Comparison of ENCODE assay signal across 1 cellular context in the genomic region with DNA sequence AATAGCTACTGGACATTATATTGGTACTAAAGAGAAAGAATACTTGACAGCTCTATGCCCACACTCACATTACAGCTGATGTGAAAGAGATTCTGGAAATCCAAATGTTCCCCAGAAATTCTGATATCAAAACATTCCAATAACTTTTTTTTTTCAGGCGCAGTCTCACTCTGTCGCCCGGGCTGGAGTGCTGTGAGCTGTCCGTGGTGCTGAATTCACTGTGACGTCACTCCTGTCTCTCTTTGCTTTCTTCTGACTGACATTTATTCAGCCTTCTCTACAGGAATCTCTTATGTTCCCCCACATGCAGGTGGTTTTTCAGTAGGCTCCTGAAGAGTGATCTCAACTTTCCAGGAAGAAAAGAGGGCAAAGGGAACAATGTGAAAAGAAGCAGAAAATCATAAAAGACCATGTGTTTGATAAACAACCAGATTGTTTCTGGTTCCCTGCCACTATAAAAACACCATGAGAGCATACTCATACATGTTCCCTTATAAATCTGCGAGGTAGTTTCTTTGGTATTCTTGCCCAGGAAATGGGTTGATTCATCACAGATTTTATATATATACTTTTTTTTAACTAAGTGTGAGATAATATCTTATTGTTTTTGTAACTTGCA.
TF ChIP-seq lines count a peak whose summit lies in the region.

No MANE protein-coding gene starts in this region.

TF ChIP-seq in HepG2, 621 proteins besides CTCF, POLR2A, EP300 and RAD21 (continued from another document and continues in another):
- TF ChIP-seq, protein P1, sequence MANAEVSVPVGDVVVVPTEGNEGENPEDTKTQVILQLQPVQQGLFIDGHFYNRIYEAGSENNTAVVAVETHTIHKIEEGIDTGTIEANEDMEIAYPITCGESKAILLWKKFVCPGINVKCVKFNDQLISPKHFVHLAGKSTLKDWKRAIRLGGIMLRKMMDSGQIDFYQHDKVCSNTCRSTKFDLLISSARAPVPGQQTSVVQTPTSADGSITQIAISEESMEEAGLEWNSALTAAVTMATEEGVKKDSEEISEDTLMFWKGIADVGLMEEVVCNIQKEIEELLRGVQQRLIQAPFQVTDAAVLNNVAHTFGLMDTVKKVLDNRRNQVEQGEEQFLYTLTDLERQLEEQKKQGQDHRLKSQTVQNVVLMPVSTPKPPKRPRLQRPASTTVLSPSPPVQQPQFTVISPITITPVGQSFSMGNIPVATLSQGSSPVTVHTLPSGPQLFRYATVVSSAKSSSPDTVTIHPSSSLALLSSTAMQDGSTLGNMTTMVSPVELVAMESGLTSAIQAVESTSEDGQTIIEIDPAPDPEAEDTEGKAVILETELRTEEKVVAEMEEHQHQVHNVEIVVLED (CRISPR knock-in tag; IDR thresholded peaks at IDR 0.05; ENCODE audit: borderline replicate concordance) = no peak
- TF ChIP-seq, protein P2, sequence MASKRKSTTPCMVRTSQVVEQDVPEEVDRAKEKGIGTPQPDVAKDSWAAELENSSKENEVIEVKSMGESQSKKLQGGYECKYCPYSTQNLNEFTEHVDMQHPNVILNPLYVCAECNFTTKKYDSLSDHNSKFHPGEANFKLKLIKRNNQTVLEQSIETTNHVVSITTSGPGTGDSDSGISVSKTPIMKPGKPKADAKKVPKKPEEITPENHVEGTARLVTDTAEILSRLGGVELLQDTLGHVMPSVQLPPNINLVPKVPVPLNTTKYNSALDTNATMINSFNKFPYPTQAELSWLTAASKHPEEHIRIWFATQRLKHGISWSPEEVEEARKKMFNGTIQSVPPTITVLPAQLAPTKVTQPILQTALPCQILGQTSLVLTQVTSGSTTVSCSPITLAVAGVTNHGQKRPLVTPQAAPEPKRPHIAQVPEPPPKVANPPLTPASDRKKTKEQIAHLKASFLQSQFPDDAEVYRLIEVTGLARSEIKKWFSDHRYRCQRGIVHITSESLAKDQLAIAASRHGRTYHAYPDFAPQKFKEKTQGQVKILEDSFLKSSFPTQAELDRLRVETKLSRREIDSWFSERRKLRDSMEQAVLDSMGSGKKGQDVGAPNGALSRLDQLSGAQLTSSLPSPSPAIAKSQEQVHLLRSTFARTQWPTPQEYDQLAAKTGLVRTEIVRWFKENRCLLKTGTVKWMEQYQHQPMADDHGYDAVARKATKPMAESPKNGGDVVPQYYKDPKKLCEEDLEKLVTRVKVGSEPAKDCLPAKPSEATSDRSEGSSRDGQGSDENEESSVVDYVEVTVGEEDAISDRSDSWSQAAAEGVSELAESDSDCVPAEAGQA (IDR thresholded peaks at IDR 0.05; ENCODE audit: low read depth) = no peak
- TF ChIP-seq, protein P2 (CRISPR knock-in tag; IDR thresholded peaks at IDR 0.05; ENCODE audit: borderline replicate concordance) = no peak
- TF ChIP-seq, protein P3, sequence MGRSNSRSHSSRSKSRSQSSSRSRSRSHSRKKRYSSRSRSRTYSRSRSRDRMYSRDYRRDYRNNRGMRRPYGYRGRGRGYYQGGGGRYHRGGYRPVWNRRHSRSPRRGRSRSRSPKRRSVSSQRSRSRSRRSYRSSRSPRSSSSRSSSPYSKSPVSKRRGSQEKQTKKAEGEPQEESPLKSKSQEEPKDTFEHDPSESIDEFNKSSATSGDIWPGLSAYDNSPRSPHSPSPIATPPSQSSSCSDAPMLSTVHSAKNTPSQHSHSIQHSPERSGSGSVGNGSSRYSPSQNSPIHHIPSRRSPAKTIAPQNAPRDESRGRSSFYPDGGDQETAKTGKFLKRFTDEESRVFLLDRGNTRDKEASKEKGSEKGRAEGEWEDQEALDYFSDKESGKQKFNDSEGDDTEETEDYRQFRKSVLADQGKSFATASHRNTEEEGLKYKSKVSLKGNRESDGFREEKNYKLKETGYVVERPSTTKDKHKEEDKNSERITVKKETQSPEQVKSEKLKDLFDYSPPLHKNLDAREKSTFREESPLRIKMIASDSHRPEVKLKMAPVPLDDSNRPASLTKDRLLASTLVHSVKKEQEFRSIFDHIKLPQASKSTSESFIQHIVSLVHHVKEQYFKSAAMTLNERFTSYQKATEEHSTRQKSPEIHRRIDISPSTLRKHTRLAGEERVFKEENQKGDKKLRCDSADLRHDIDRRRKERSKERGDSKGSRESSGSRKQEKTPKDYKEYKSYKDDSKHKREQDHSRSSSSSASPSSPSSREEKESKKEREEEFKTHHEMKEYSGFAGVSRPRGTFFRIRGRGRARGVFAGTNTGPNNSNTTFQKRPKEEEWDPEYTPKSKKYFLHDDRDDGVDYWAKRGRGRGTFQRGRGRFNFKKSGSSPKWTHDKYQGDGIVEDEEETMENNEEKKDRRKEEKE (IDR thresholded peaks at IDR 0.05) = no peak
- TF ChIP-seq ZNF331 (CRISPR knock-in tag; IDR thresholded peaks at IDR 0.05) = peak; percentile 74
- no peak for TF ChIP-seq ZNF83 (CRISPR knock-in tag; IDR thresholded peaks at IDR 0.05; ENCODE audit: borderline replicate concordance)
- TF ChIP-seq FOXK1 (CRISPR knock-in tag; IDR thresholded peaks at IDR 0.05; ENCODE audit: borderline replicate concordance, low read depth) = peak; percentile 24; the same call in 1 of the 2 replicates
- TF ChIP-seq IRF2 (CRISPR knock-in tag; IDR thresholded peaks at IDR 0.05) = peak; percentile 56; the same call in 1 of the 2 replicates
- no peak for TF ChIP-seq IKZF4 (CRISPR knock-in tag; IDR thresholded peaks at IDR 0.05; ENCODE audit: borderline replicate concordance, low read depth, not compliant biosample characterization)
- no peak for TF ChIP-seq NFYC (CRISPR knock-in tag; IDR thresholded peaks at IDR 0.05)
- TF ChIP-seq RXRB (CRISPR knock-in tag; IDR thresholded peaks at IDR 0.05; ENCODE audit: borderline replicate concordance) = peak; percentile 53; the same call in 1 of the 2 replicates
- no peak for TF ChIP-seq TAF1 (CRISPR knock-in tag; IDR thresholded peaks at IDR 0.05)
- TF ChIP-seq THYN1 (CRISPR knock-in tag; IDR thresholded peaks at IDR 0.05; ENCODE audit: borderline replicate concordance, low read depth) = no peak
- peak; percentile 70; the same call in 1 of the 2 replicates for TF ChIP-seq WIZ (CRISPR knock-in tag; IDR thresholded peaks at IDR 0.05)
- TF ChIP-seq MLXIP (CRISPR knock-in tag; IDR thresholded peaks at IDR 0.05; ENCODE audit: borderline replicate concordance) = peak; percentile 81
- TF ChIP-seq CENPT (CRISPR knock-in tag; IDR thresholded peaks at IDR 0.05; ENCODE audit: low read depth) = no peak
- peak; percentile 42; the same call in 1 of the 2 replicates for TF ChIP-seq PPARG (CRISPR knock-in tag; conservative IDR thresholded peaks at IDR 0.05)
- TF ChIP-seq GATAD1 (CRISPR knock-in tag; IDR thresholded peaks at IDR 0.05) = peak; percentile 35; the same call in 1 of the 2 replicates
- peak; percentile 61; the same call in 1 of the 2 replicates for TF ChIP-seq ZFP37 (CRISPR knock-in tag; IDR thresholded peaks at IDR 0.05; ENCODE audit: borderline replicate concordance)
- 0 out of 2 replicates have a peak, but pooled peaks have one; percentile 43 for TF ChIP-seq MIXL1 (CRISPR knock-in tag; IDR thresholded peaks at IDR 0.05)
- TF ChIP-seq PAF1 (CRISPR knock-in tag; IDR thresholded peaks at IDR 0.05) = no peak
- TF ChIP-seq ZNF563 (CRISPR knock-in tag; IDR thresholded peaks at IDR 0.05) = no peak
- TF ChIP-seq HDAC2 (CRISPR knock-in tag; IDR thresholded peaks at IDR 0.05) = peak; percentile 62; the same call in 1 of the 2 replicates
- peak; percentile 66; the same call in 1 of the 2 replicates for TF ChIP-seq ZNF441 (CRISPR knock-in tag; IDR thresholded peaks at IDR 0.05; ENCODE audit: borderline replicate concordance)
- peak; percentile 63; the same call in 1 of the 2 replicates for TF ChIP-seq ZBTB10 (CRISPR knock-in tag; IDR thresholded peaks at IDR 0.05; ENCODE audit: borderline replicate concordance)
- TF ChIP-seq MED1 (CRISPR knock-in tag; IDR thresholded peaks at IDR 0.05) = 0 out of 2 replicates have a peak, but pooled peaks have one; percentile 37
- no peak for TF ChIP-seq ZNF207 (IDR thresholded peaks at IDR 0.05; ENCODE audit: borderline replicate concordance)
- no peak for TF ChIP-seq ZNF451 (CRISPR knock-in tag; IDR thresholded peaks at IDR 0.05)
- no peak for TF ChIP-seq NR3C1 (CRISPR knock-in tag; IDR thresholded peaks at IDR 0.05)
- no peak for TF ChIP-seq ZNF589 (CRISPR knock-in tag; conservative IDR thresholded peaks at IDR 0.05)
- TF ChIP-seq, protein P4, sequence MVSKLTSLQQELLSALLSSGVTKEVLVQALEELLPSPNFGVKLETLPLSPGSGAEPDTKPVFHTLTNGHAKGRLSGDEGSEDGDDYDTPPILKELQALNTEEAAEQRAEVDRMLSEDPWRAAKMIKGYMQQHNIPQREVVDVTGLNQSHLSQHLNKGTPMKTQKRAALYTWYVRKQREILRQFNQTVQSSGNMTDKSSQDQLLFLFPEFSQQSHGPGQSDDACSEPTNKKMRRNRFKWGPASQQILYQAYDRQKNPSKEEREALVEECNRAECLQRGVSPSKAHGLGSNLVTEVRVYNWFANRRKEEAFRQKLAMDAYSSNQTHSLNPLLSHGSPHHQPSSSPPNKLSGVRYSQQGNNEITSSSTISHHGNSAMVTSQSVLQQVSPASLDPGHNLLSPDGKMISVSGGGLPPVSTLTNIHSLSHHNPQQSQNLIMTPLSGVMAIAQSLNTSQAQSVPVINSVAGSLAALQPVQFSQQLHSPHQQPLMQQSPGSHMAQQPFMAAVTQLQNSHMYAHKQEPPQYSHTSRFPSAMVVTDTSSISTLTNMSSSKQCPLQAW (CRISPR knock-in tag; IDR thresholded peaks at IDR 0.05) = no peak
- TF ChIP-seq, protein P5, sequence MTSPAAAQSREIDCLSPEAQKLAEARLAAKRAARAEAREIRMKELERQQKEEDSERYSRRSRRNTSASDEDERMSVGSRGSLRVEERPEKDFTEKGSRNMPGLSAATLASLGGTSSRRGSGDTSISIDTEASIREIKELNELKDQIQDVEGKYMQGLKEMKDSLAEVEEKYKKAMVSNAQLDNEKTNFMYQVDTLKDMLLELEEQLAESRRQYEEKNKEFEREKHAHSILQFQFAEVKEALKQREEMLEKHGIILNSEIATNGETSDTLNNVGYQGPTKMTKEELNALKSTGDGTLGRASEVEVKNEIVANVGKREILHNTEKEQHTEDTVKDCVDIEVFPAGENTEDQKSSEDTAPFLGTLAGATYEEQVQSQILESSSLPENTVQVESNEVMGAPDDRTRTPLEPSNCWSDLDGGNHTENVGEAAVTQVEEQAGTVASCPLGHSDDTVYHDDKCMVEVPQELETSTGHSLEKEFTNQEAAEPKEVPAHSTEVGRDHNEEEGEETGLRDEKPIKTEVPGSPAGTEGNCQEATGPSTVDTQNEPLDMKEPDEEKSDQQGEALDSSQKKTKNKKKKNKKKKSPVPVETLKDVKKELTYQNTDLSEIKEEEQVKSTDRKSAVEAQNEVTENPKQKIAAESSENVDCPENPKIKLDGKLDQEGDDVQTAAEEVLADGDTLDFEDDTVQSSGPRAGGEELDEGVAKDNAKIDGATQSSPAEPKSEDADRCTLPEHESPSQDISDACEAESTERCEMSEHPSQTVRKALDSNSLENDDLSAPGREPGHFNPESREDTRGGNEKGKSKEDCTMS (CRISPR knock-in tag; conservative IDR thresholded peaks at IDR 0.05) = 0 out of 2 replicates have a peak, but pooled peaks have one; percentile 76
- TF ChIP-seq FLYWCH1 (CRISPR knock-in tag; IDR thresholded peaks at IDR 0.05) = no peak
- TF ChIP-seq, protein P6, sequence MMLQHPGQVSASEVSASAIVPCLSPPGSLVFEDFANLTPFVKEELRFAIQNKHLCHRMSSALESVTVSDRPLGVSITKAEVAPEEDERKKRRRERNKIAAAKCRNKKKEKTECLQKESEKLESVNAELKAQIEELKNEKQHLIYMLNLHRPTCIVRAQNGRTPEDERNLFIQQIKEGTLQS (CRISPR knock-in tag; IDR thresholded peaks at IDR 0.05) = peak; percentile 63
